ENCODE assay signal across 9 cellular contexts in genomic region chr1:21436488-21437340, GRCh38. TPM values are rescaled to one million over a fixed set of nuclear protein-coding genes. Genes with fewer than 3 reads are reported as not detected.
DNase-seq lines count a peak whose midpoint lies in the region; ATAC-seq and TF ChIP-seq lines count a peak whose summit lies in the region.
"Had no signal": no experiment of that assay in that cellular context is flagged by ENCODE, and none has a peak within 500 bp of the region (broad histone marks: within the 10 kb centered on the region; RNA-seq: fewer than 3 reads in every experiment).

No MANE protein-coding gene starts in this region.

- peak overlapping the region; percentile 58 for H3K4me3 ChIP-seq in H7 (ENCODE audit: insufficient read depth, low read depth, low read length)
- peak overlapping the region; percentile 35 to 56 for H3K4me3 ChIP-seq in right atrium auricular region
- peak overlapping the region; percentile 23 to 29 for H3K4me3 ChIP-seq in prostate gland
- H3K4me3 ChIP-seq in tibial artery = peak overlapping the region in 1 of 2 donors; percentile 32
- H3K4me3 ChIP-seq: SK-N-MC had no signal

- H3K9me3 ChIP-seq in right atrium auricular region (no peaks in the 10 kb centered on the region), prostate gland (no peaks in the 10 kb centered on the region), tibial artery (no peaks in the 10 kb centered on the region)

- no peak for TF ChIP-seq POLR2A in prostate gland (IDR thresholded peaks at IDR 0.05)

- peak overlapping the region; percentile 71 for H3K4me3 Mint-ChIP-seq in activated naive CD8-positive, alpha-beta T cell treated with anti-CD3 and anti-CD28 coated beads for 36 hours

- no peak overlapping the region for H3K27ac Mint-ChIP-seq in activated naive CD8-positive, alpha-beta T cell treated with anti-CD3 and anti-CD28 coated beads for 36 hours

- peaks cover 9% of the 10 kb centered on the region for H3K27me3 Mint-ChIP-seq in activated naive CD8-positive, alpha-beta T cell treated with anti-CD3 and anti-CD28 coated beads for 36 hours

- WGBS in prostate gland = 12% methylated on average over 41 of the region's 43 CpGs

- TF ChIP-seq CTCF in right atrium auricular region (IDR thresholded peaks at IDR 0.05) (no peak), prostate gland (IDR thresholded peaks at IDR 0.05) (no peak), tibial artery (IDR thresholded peaks at IDR 0.05) (no peak)

- H3K4me1 Mint-ChIP-seq in activated naive CD8-positive, alpha-beta T cell treated with anti-CD3 and anti-CD28 coated beads for 36 hours = peaks cover 20% of the 10 kb centered on the region

- no peaks in the 10 kb centered on the region for H3K36me3 ChIP-seq in H7 (replicated peaks; ENCODE audit: control insufficient read depth, insufficient read depth, low read length)
- no peaks in the 10 kb centered on the region for H3K36me3 ChIP-seq in right atrium auricular region
- no peaks in the 10 kb centered on the region for H3K36me3 ChIP-seq in prostate gland
- no peaks in the 10 kb centered on the region for H3K36me3 ChIP-seq in tibial artery

- H3K4me1 ChIP-seq in right atrium auricular region (peaks cover 0 to 17% of the 10 kb centered on the region in 2 donors), prostate gland (replicated peaks) (no peaks in the 10 kb centered on the region), tibial artery (peaks cover 3 to 27% (median 11%) of the 10 kb centered on the region in 4 donors)

- H3K27me3 ChIP-seq in H7 (ENCODE audit: control insufficient read depth, insufficient read depth, low read length) (peaks cover 23% of the 10 kb centered on the region), right atrium auricular region (no peaks in the 10 kb centered on the region), prostate gland (replicated peaks; ENCODE audit: insufficient read depth) (no peaks in the 10 kb centered on the region), tibial artery (peaks cover 0 to 30% of the 10 kb centered on the region in 2 donors)

- H3K36me3 Mint-ChIP-seq in activated naive CD8-positive, alpha-beta T cell treated with anti-CD3 and anti-CD28 coated beads for 36 hours = no peaks in the 10 kb centered on the region

- no peaks in the 10 kb centered on the region for H3K9me3 Mint-ChIP-seq in activated naive CD8-positive, alpha-beta T cell treated with anti-CD3 and anti-CD28 coated beads for 36 hours

- intact Hi-C loops in prostate gland (cut with DNase I) (no loop called here), tibial artery (cut with DNase I; ENCODE audit: low total_unique reads) (no loop called here)

- peak; percentile 81 for DNase-seq in H7
- no peak for DNase-seq in activated naive CD8-positive, alpha-beta T cell treated with anti-CD3 and anti-CD28 coated beads for 36 hours
- no peak for DNase-seq in right atrium auricular region (ENCODE audit: low spot score)
- no peak for DNase-seq in prostate gland (ENCODE audit: low spot score)
- DNase-seq in tibial artery = no peak
- no peak for DNase-seq in stimulated activated CD4-positive, alpha-beta T cell treated with anti-CD3 and anti-CD28 coated beads, Interleukin-12 subunit alpha, Interleukin-12 subunit beta, amount 100 ng/mL, for 4 hours
- no peak for DNase-seq in stimulated activated CD4-positive, alpha-beta T cell treated with anti-CD3 and anti-CD28 coated beads, Interleukin-1b, Interleukin-23, amount 100 ng/mL, for 48 hours

- no peak for ATAC-seq in HG03097 (IDR thresholded peaks at IDR 0.05; ENCODE audit: low FRiP score, unreplicated experiment)

- H3K27ac ChIP-seq in right atrium auricular region = no peak overlapping the region
- H3K27ac ChIP-seq in prostate gland = no peak overlapping the region
- H3K27ac ChIP-seq in tibial artery = no peak overlapping the region
- H3K27ac ChIP-seq: SK-N-MC had no signal

RNA-seq across cellular contexts. Expression of gene NBPF3, which starts 3.2 kb away (rescaled TPM):
- total RNA-seq in H7 (2014; rRNA removed; shearing (Covaris generic)) = 19.7 and 28.0 TPM in 2 replicates
- 1 to 10 TPM; 3.9 to 4.2 TPM for total RNA-seq in activated naive CD8-positive, alpha-beta T cell treated with anti-CD3 and anti-CD28 coated beads for 36 hours
- total RNA-seq in right atrium auricular region = 1 to 10 TPM; 4.8 to 8.1 TPM
- total RNA-seq in prostate gland = 10 to 100 TPM; 13.9 to 19.7 TPM
